Comparison of ENCODE assay signal across 1 cellular context in genomic region chr1:24151175-24151533, GRCh38.
TF ChIP-seq lines count a peak whose summit lies in the region.

No MANE protein-coding gene starts in this region.

TF ChIP-seq in HepG2, 621 proteins besides CTCF, POLR2A, EP300 and RAD21:
- TF ChIP-seq RORA (CRISPR knock-in tag; IDR thresholded peaks at IDR 0.05) (no peak), SSRP1 (CRISPR knock-in tag; IDR thresholded peaks at IDR 0.05) (no peak), NFAT5 (CRISPR knock-in tag; IDR thresholded peaks at IDR 0.05) (no peak), SNAPC5 (CRISPR knock-in tag; IDR thresholded peaks at IDR 0.05; ENCODE audit: borderline replicate concordance) (no peak), GLI4 (CRISPR knock-in tag; IDR thresholded peaks at IDR 0.05; ENCODE audit: borderline replicate concordance) (no peak), CREB1 (IDR thresholded peaks at IDR 0.05) (no peak), CREB1 (CRISPR knock-in tag; IDR thresholded peaks at IDR 0.05) (peak; percentile 73), ZNF484 (CRISPR knock-in tag; IDR thresholded peaks at IDR 0.05; ENCODE audit: borderline replicate concordance, low read depth) (no peak), SRSF9 (IDR thresholded peaks at IDR 0.05; ENCODE audit: borderline replicate concordance, insufficient read depth, low read depth, low read length, poor library complexity, severe bottlenecking) (no peak), ATM (IDR thresholded peaks at IDR 0.05; ENCODE audit: borderline replicate concordance) (no peak), TOPORS (CRISPR knock-in tag; IDR thresholded peaks at IDR 0.05) (no peak), PHF21A (CRISPR knock-in tag; IDR thresholded peaks at IDR 0.05) (0 out of 2 replicates have a peak, but pooled peaks have one; percentile 24), HMGXB3 (CRISPR knock-in tag; IDR thresholded peaks at IDR 0.05; ENCODE audit: borderline replicate concordance) (no peak), CEBPB (IDR thresholded peaks at IDR 0.05; ENCODE audit: borderline replicate concordance, low read depth, low read length) (peak; percentile 10; the same call in 1 of the 2 replicates), NCOA1 (CRISPR knock-in tag; IDR thresholded peaks at IDR 0.05) (0 out of 2 replicates have a peak, but pooled peaks have one; percentile 28), HIC2 (CRISPR knock-in tag; IDR thresholded peaks at IDR 0.05; ENCODE audit: low read depth) (no peak), STAT5B (CRISPR knock-in tag; IDR thresholded peaks at IDR 0.05) (no peak), SRF (IDR thresholded peaks at IDR 0.05; ENCODE audit: low read depth, low read length) (peak; percentile 81), STAG1 (CRISPR knock-in tag; IDR thresholded peaks at IDR 0.05) (no peak), FOXM1 (CRISPR knock-in tag; IDR thresholded peaks at IDR 0.05) (no peak), HMGXB4 (CRISPR knock-in tag; IDR thresholded peaks at IDR 0.05; ENCODE audit: borderline replicate concordance in 1 of 2, low read depth in 1 of 2) (no peak), GMEB1 (CRISPR knock-in tag; IDR thresholded peaks at IDR 0.05; ENCODE audit: borderline replicate concordance) (no peak), RARA (CRISPR knock-in tag; IDR thresholded peaks at IDR 0.05) (no peak)
